8 cellular contexts compared by ENCODE assay signal in genomic region chr16:57906385-57907316, GRCh38.
DNase-seq lines count a peak whose midpoint lies in the region; ATAC-seq and TF ChIP-seq lines count a peak whose summit lies in the region.
"Had no signal": no experiment of that assay in that cellular context is flagged by ENCODE, and none has a peak within 500 bp of the region (broad histone marks: within the 10 kb centered on the region; RNA-seq: fewer than 3 reads in every experiment).

No MANE protein-coding gene starts in this region.

- no peak overlapping the region for H3K18ac ChIP-seq in H9 (ENCODE audit: insufficient read length, low read depth, low read length)

- H3K4me3 Mint-ChIP-seq in H9 = no peak overlapping the region; a peak in 1 of 5 replicates

- H3K4me2 ChIP-seq in H9 (ENCODE audit: insufficient read depth, insufficient read length, low read length) = no peak overlapping the region

- H4K20me1 ChIP-seq in H9 (ENCODE audit: control insufficient read depth, insufficient read depth, insufficient read length) = no peaks in the 10 kb centered on the region

- no peak overlapping the region for H3K4me3 ChIP-seq in left ventricle myocardium inferior
- H3K4me3 ChIP-seq in testis = no peak overlapping the region
- H3K4me3 ChIP-seq: SJSA1 had no signal

- H3K56ac ChIP-seq in H9 (ENCODE audit: insufficient read length, low read depth, low read length) = no peak overlapping the region

- no CpG with 5 or more reads among the region's 28 CpGs for WGBS in H9 (ENCODE audit: extremely low coverage, insufficient read length, low lambda C conversion rate)
- WGBS in testis, 2 donors = 46 to 54% methylated on average over 15 to 26 of the region's 28 CpGs

- intact Hi-C loops in left ventricle myocardium inferior (cut with micrococcal nuclease) (no loop called here), testis (cut with DNase I; ENCODE audit: low total_unique reads) (loop anchor here (5.0 kb wide), 1 partner anchor 91 kb away; no protein-coding TSS in a partner anchor)

- H2BK20ac ChIP-seq in H9 (ENCODE audit: low read depth, low read length, poor library complexity, severe bottlenecking) = no peak overlapping the region

- H3K27me3 Mint-ChIP-seq in H9 (ENCODE audit: low read depth) = peaks cover 6% of the 10 kb centered on the region

- H3K27me3 ChIP-seq in H9 (ENCODE audit: insufficient read depth, low read length) (no peaks in the 10 kb centered on the region), left ventricle myocardium inferior (ENCODE audit: low read depth) (peaks cover 33% of the 10 kb centered on the region), testis (no peaks in the 10 kb centered on the region)
- H3K27me3 ChIP-seq: SJSA1 had no signal

- H2BK12ac ChIP-seq in H9 (ENCODE audit: insufficient read length, low read depth, low read length) = no peak overlapping the region

- H3K36me3 Mint-ChIP-seq in H9 (ENCODE audit: insufficient read depth in 1 of 3, low read depth in 3 of 3) = no peaks in the 10 kb centered on the region

- H3K79me1 ChIP-seq in H9 (ENCODE audit: insufficient read depth, low read depth, low read length, poor library complexity, severe bottlenecking) = no peaks in the 10 kb centered on the region

- H3K4me1 ChIP-seq in H9 (ENCODE audit: insufficient read depth, low read length) (no peaks in the 10 kb centered on the region), left ventricle myocardium inferior (no peaks in the 10 kb centered on the region), testis (no peaks in the 10 kb centered on the region)

- no peaks in the 10 kb centered on the region for H3K79me2 ChIP-seq in H9 (ENCODE audit: insufficient read depth, low read length)

- no peak overlapping the region for H2BK5ac ChIP-seq in H9 (ENCODE audit: insufficient read length, low read length)

- no peak overlapping the region; the same call in 1 of the 2 replicates for H3K14ac ChIP-seq in H9 (ENCODE audit: insufficient read depth, low read length)

- no peak overlapping the region for H3K9ac ChIP-seq in H9 (ENCODE audit: extremely low read depth, insufficient read length, low read length)

- H3K9me3 ChIP-seq in H9 (ENCODE audit: control insufficient read depth, low read depth, low read length) (no peaks in the 10 kb centered on the region), left ventricle myocardium inferior (replicated peaks) (no peaks in the 10 kb centered on the region), testis (no peaks in the 10 kb centered on the region)
- H3K9me3 ChIP-seq: SJSA1 had no signal

- peaks cover 8 to 18% of the 10 kb centered on the region in 2 experiments for H3K4me1 Mint-ChIP-seq in H9

- H2AFZ ChIP-seq in H9 (ENCODE audit: low read length) = no peak overlapping the region

- no peak overlapping the region for H2BK15ac ChIP-seq in H9 (ENCODE audit: low read depth, low read length)

- H4K8ac ChIP-seq in H9 (replicated peaks; ENCODE audit: insufficient read length, low read depth, low read length) = no peak overlapping the region

- H3K23me2 ChIP-seq in H9 (ENCODE audit: insufficient read length, low read depth, low read length, poor library complexity, severe bottlenecking) = no peaks in the 10 kb centered on the region

- TF ChIP-seq POLR2A in testis (IDR thresholded peaks at IDR 0.05) = no peak

- ATAC-seq in GM18909 (IDR thresholded peaks at IDR 0.05; ENCODE audit: poor library complexity, unreplicated experiment) = no peak

- H3K36me3 ChIP-seq in left ventricle myocardium inferior (no peaks in the 10 kb centered on the region), testis (ENCODE audit: low read depth, missing control alignments) (no peaks in the 10 kb centered on the region)
- H3K36me3 ChIP-seq: SJSA1 had no signal

- no peak overlapping the region for H3K4ac ChIP-seq in H9 (ENCODE audit: low read depth, low read length)

- no peak overlapping the region; a peak in 1 of 7 replicates for H3K27ac Mint-ChIP-seq in H9

- no peak overlapping the region for H2BK120ac ChIP-seq in H9 (ENCODE audit: low read depth, low read length, poor library complexity, severe bottlenecking)

- H2AK5ac ChIP-seq in H9 (ENCODE audit: insufficient read length, low read length) = no peak overlapping the region

- no peaks in the 10 kb centered on the region for H3K9me3 Mint-ChIP-seq in H9

- DNase-seq in H9 (peak; percentile 66), activated T-cell treated with anti-CD3 and anti-CD28 coated beads for 4 hours (peak; percentile 3), left ventricle myocardium inferior (no peak), testis (peak; percentile 28), DMS114 treated with DMSO at 0.1 percent for 48 hours (lab: John Stamatoyannopoulos, UW; ENCODE audit: unreplicated experiment) (no peak), SHP77 (lab: John Stamatoyannopoulos, UW) (no peak)

- no peak overlapping the region for H4K91ac ChIP-seq in H9 (ENCODE audit: insufficient read length, low read depth, low read length)

- no peak overlapping the region for H4K5ac ChIP-seq in H9 (ENCODE audit: insufficient read length, low read depth, low read length)

- H3K23ac ChIP-seq in H9 (ENCODE audit: insufficient read length, low read depth, low read length) = no peak overlapping the region

- H3T11ph ChIP-seq in H9 (ENCODE audit: low read length) = no peak overlapping the region

- TF ChIP-seq CTCF in H9 (conservative IDR thresholded peaks at IDR 0.05) (peak; percentile 70), left ventricle myocardium inferior (IDR thresholded peaks at IDR 0.05; ENCODE audit: borderline replicate concordance) (peak; percentile 70), testis (IDR thresholded peaks at IDR 0.05) (peak in 2 of 3 experiments; percentile 40 to 41)

- H3K27ac ChIP-seq in H9 (ENCODE audit: insufficient read length, low read depth, low read length) (no peak overlapping the region), left ventricle myocardium inferior (replicated peaks) (no peak overlapping the region), testis (no peak overlapping the region)
- H3K27ac ChIP-seq: SJSA1 had no signal

Comparison
In these comparisons a context has a peak if more than half of its experiments do, and no peak if none do; other contexts are left out.
1. DNase-seq: peak in H9 (single experiment), activated T-cell treated with anti-CD3 and anti-CD28 coated beads for 4 hours (single experiment) and testis (single experiment); none in left ventricle myocardium inferior (single experiment), DMS114 treated with DMSO at 0.1 percent for 48 hours (single experiment) and SHP77 (0 of 2).
2. Peak in every context shown above with its lines, with median percentiles within 50 percentile points of each other: CTCF ChIP-seq.